ENCODE assay signal across 18 cellular contexts in genomic region chr2:143477724-143478443, GRCh38.
DNase-seq lines count a peak whose midpoint lies in the region; ATAC-seq, FAIRE-seq and TF ChIP-seq lines count a peak whose summit lies in the region.
"Had no signal": no experiment of that assay in that cellular context is flagged by ENCODE, and none has a peak within 500 bp of the region (broad histone marks: within the 10 kb centered on the region; RNA-seq: fewer than 3 reads in every experiment).

No MANE protein-coding gene starts in this region.

- no peak overlapping the region for H3K27ac ChIP-seq in GM12878 (ENCODE audit: control insufficient read depth, insufficient read depth)
- H3K27ac ChIP-seq: uterus had no signal

- intact Hi-C loops in GM12878 (cut with micrococcal nuclease; ENCODE audit: unreplicated experiment), result no loop called here
- intact Hi-C loops in activated naive CD4-positive, alpha-beta T cell treated with anti-CD3 and anti-CD28 coated beads for 36 hours (cut with micrococcal nuclease), result no loop called here

- no peak overlapping the region for H3K9ac ChIP-seq in GM12878 (ENCODE audit: control insufficient read depth, insufficient read depth, low read length)

- no peak for TF ChIP-seq EP300 in GM12878 (IDR thresholded peaks at IDR 0.05; ENCODE audit: borderline replicate concordance in 1 of 2, control insufficient read depth in 1 of 2, low read depth in 2 of 2, low read length in 2 of 2)

- no peak overlapping the region for H3K4me2 ChIP-seq in GM12878 (ENCODE audit: control insufficient read depth, insufficient read depth)

- CTCF ChIA-PET in GM12878 (lab: Yijun Ruan, JAX), result interaction anchor here (0.9 to 1.0 kb wide), 2 partner anchors 11 to 368 kb away, joined by 3 to 4 read pairs; no protein-coding TSS in a partner anchor
- CTCF ChIA-PET in activated naive CD4-positive, alpha-beta T cell treated with anti-CD3 and anti-CD28 coated beads for 36 hours (lab: Charles Lee), result no interaction called here

- H4K20me1 ChIP-seq in GM12878 (ENCODE audit: control insufficient read depth, insufficient read depth), result no peaks in the 10 kb centered on the region

- TF ChIP-seq POLR2A in GM12878 (IDR thresholded peaks at IDR 0.05; ENCODE audit: low read depth, low read length), result no peak

- H3K4me3 ChIP-seq in GM12878, result no peak overlapping the region
- H3K4me3 ChIP-seq: lung, uterus had no signal

- no peak for DNase-seq in activated T-cell treated with anti-CD3 and anti-CD28 coated beads, Interleukin-2, amount 50 U/mL, for 4 hours
- DNase-seq in activated T-cell treated with anti-CD3 and anti-CD28 coated beads, Interleukin-2, amount 50 U/mL, for 24 hours, result no peak
- DNase-seq in GM12878 (ENCODE audit: low read depth, low spot score) (peak; percentile 7), NCI-H2196 (lab: John Stamatoyannopoulos, UW; ENCODE audit: unreplicated experiment) (no peak)
- no peak for DNase-seq in stimulated activated naive CD8-positive, alpha-beta T cell treated with anti-CD3 and anti-CD28 coated beads, Interleukin-15, amount 100 ng/mL, for 72 hours
- no peak for DNase-seq in activated naive CD4-positive, alpha-beta T cell treated with anti-CD3 and anti-CD28 coated beads for 36 hours
- DNase-seq: activated CD4-positive, alpha-beta T cell treated with anti-CD3 and anti-CD28 coated beads, Interleukin-2, amount 50 U/mL, for 48 hours; DMS53; erythroblast; HFFc6; hypothalamus; NCI-H2171; stimulated activated CD4-positive, alpha-beta T cell treated with anti-CD3 and anti-CD28 coated beads, Interleukin-12 subunit alpha, Interleukin-12 subunit beta, amount 100 ng/mL, for 4 hours; uterus had no signal

- H3K4me3 Mint-ChIP-seq in activated T-cell treated with anti-CD3 and anti-CD28 coated beads, Interleukin-2, amount 50 U/mL, for 4 hours, result no peak overlapping the region
- no peak overlapping the region for H3K4me3 Mint-ChIP-seq in activated T-cell treated with anti-CD3 and anti-CD28 coated beads, Interleukin-2, amount 50 U/mL, for 24 hours
- H3K4me3 Mint-ChIP-seq in stimulated activated naive CD8-positive, alpha-beta T cell treated with anti-CD3 and anti-CD28 coated beads, Interleukin-15, amount 100 ng/mL, for 72 hours, result no peak overlapping the region
- no peak overlapping the region for H3K4me3 Mint-ChIP-seq in activated naive CD4-positive, alpha-beta T cell treated with anti-CD3 and anti-CD28 coated beads for 36 hours
- H3K4me3 Mint-ChIP-seq: activated naive CD4-positive, alpha-beta T cell treated with anti-CD3 and anti-CD28 coated beads, Interleukin-2, amount 50 U/mL, for 24 hours; HFFc6 had no signal

- BruUV-seq in GM12878 (replicated peaks; lab: Mats Ljungman, UMichigan), result no TSS peak

- H3K9me3 Mint-ChIP-seq in activated T-cell treated with anti-CD3 and anti-CD28 coated beads, Interleukin-2, amount 50 U/mL, for 4 hours, result no peaks in the 10 kb centered on the region
- no peaks in the 10 kb centered on the region for H3K9me3 Mint-ChIP-seq in activated T-cell treated with anti-CD3 and anti-CD28 coated beads, Interleukin-2, amount 50 U/mL, for 24 hours
- peaks cover 0 to 3% of the 10 kb centered on the region in 2 donors for H3K9me3 Mint-ChIP-seq in stimulated activated naive CD8-positive, alpha-beta T cell treated with anti-CD3 and anti-CD28 coated beads, Interleukin-15, amount 100 ng/mL, for 72 hours
- no peaks in the 10 kb centered on the region for H3K9me3 Mint-ChIP-seq in activated naive CD4-positive, alpha-beta T cell treated with anti-CD3 and anti-CD28 coated beads for 36 hours
- H3K9me3 Mint-ChIP-seq: activated naive CD4-positive, alpha-beta T cell treated with anti-CD3 and anti-CD28 coated beads, Interleukin-2, amount 50 U/mL, for 24 hours; HFFc6 had no signal

- 100% methylated on average over 1 of the region's 1 CpG for WGBS in GM12878 (ENCODE audit: insufficient coverage, insufficient replicate concordance, low lambda C conversion rate, missing lambda C conversion rate)

- TF ChIP-seq RAD21 in GM12878 (IDR thresholded peaks at IDR 0.05; ENCODE audit: insufficient read depth, low read depth, low read length), result no peak

- TF ChIP-seq CTCF in GM12878 (IDR thresholded peaks at IDR 0.05 in 2 of 3, conservative IDR thresholded peaks at IDR 0.05 in 1 of 3; ENCODE audit: control insufficient read depth in 2 of 3, extremely low read depth in 1 of 3, insufficient read depth in 1 of 3, low read depth in 3 of 3, low read length in 3 of 3), result no peak

- H2AFZ ChIP-seq in GM12878 (ENCODE audit: control insufficient read depth, low read depth, low read length), result no peak overlapping the region

- ATAC-seq in activated T-cell treated with anti-CD3 and anti-CD28 coated beads, Interleukin-2, amount 50 U/mL, for 4 hours, result peak; percentile 46 to 70
- ATAC-seq in HG02852 (IDR thresholded peaks at IDR 0.05; ENCODE audit: unreplicated experiment) (peak; percentile 76), GM12878 (peak; percentile 71), GM19455 (IDR thresholded peaks at IDR 0.05; ENCODE audit: unreplicated experiment) (no peak)
- ATAC-seq in stimulated activated naive CD8-positive, alpha-beta T cell treated with anti-CD3 and anti-CD28 coated beads, Interleukin-15, amount 100 ng/mL, for 72 hours, result peak; percentile 82

- no peaks in the 10 kb centered on the region for H3K79me2 ChIP-seq in GM12878 (ENCODE audit: control insufficient read depth, insufficient read depth, low read length)

- H3K27me3 ChIP-seq in GM12878 (replicated peaks in 1 of 2; ENCODE audit: control insufficient read depth in 2 of 2, insufficient read depth in 2 of 2, low read length in 1 of 2), result no peaks in the 10 kb centered on the region
- H3K27me3 ChIP-seq: uterus had no signal

- no peak overlapping the region for H3K27ac Mint-ChIP-seq in activated T-cell treated with anti-CD3 and anti-CD28 coated beads, Interleukin-2, amount 50 U/mL, for 24 hours
- no peak overlapping the region for H3K27ac Mint-ChIP-seq in stimulated activated naive CD8-positive, alpha-beta T cell treated with anti-CD3 and anti-CD28 coated beads, Interleukin-15, amount 100 ng/mL, for 72 hours
- H3K27ac Mint-ChIP-seq in activated naive CD4-positive, alpha-beta T cell treated with anti-CD3 and anti-CD28 coated beads for 36 hours, result no peak overlapping the region
- H3K27ac Mint-ChIP-seq: activated naive CD4-positive, alpha-beta T cell treated with anti-CD3 and anti-CD28 coated beads, Interleukin-2, amount 50 U/mL, for 24 hours; HFFc6 had no signal

- no peaks in the 10 kb centered on the region for H3K9me3 ChIP-seq in GM12878 (replicated peaks; ENCODE audit: control insufficient read depth, insufficient read depth, low read length)
- H3K9me3 ChIP-seq: uterus had no signal

- no peaks in the 10 kb centered on the region for H3K27me3 Mint-ChIP-seq in activated T-cell treated with anti-CD3 and anti-CD28 coated beads, Interleukin-2, amount 50 U/mL, for 4 hours (ENCODE audit: low read depth)
- H3K27me3 Mint-ChIP-seq in activated T-cell treated with anti-CD3 and anti-CD28 coated beads, Interleukin-2, amount 50 U/mL, for 24 hours, result no peaks in the 10 kb centered on the region
- H3K27me3 Mint-ChIP-seq in stimulated activated naive CD8-positive, alpha-beta T cell treated with anti-CD3 and anti-CD28 coated beads, Interleukin-15, amount 100 ng/mL, for 72 hours, result no peaks in the 10 kb centered on the region
- H3K27me3 Mint-ChIP-seq in activated naive CD4-positive, alpha-beta T cell treated with anti-CD3 and anti-CD28 coated beads for 36 hours (ENCODE audit: low read depth), result no peaks in the 10 kb centered on the region
- H3K27me3 Mint-ChIP-seq: activated naive CD4-positive, alpha-beta T cell treated with anti-CD3 and anti-CD28 coated beads, Interleukin-2, amount 50 U/mL, for 24 hours had no signal

- FAIRE-seq in GM12878 (lab: Jason Lieb, UNC), result no peak

- RAD21 ChIA-PET in GM12878 (lab: Charles Lee; ENCODE audit: unreplicated experiment), result interaction anchor here (1.0 kb wide), 1 partner anchor 86 kb away, joined by 5 read pairs; no protein-coding TSS in a partner anchor

- H3K4me1 ChIP-seq in GM12878 (ENCODE audit: control insufficient read depth, insufficient read depth, low read length), result no peaks in the 10 kb centered on the region
- H3K4me1 ChIP-seq: uterus had no signal

- POLR2A ChIA-PET in GM12878 (lab: Charles Lee), result no interaction called here

- H3K36me3 ChIP-seq in GM12878 (ENCODE audit: control insufficient read depth in 2 of 2, insufficient read depth in 2 of 2, low read length in 1 of 2), result no peaks in the 10 kb centered on the region
- H3K36me3 ChIP-seq: uterus had no signal

- SMC1A ChIA-PET in GM12878 (lab: Charles Lee; ENCODE audit: uncharacterized antibody, unreplicated experiment), result no interaction called here

- peaks cover 29% of the 10 kb centered on the region for H3K4me1 Mint-ChIP-seq in activated T-cell treated with anti-CD3 and anti-CD28 coated beads, Interleukin-2, amount 50 U/mL, for 4 hours (ENCODE audit: low read depth)
- H3K4me1 Mint-ChIP-seq in activated T-cell treated with anti-CD3 and anti-CD28 coated beads, Interleukin-2, amount 50 U/mL, for 24 hours (ENCODE audit: low read depth), result peaks cover 72% of the 10 kb centered on the region
- peaks cover 36% of the 10 kb centered on the region for H3K4me1 Mint-ChIP-seq in stimulated activated naive CD8-positive, alpha-beta T cell treated with anti-CD3 and anti-CD28 coated beads, Interleukin-15, amount 100 ng/mL, for 72 hours
- H3K4me1 Mint-ChIP-seq in activated naive CD4-positive, alpha-beta T cell treated with anti-CD3 and anti-CD28 coated beads for 36 hours (ENCODE audit: low read depth), result peaks cover 35% of the 10 kb centered on the region

- in situ Hi-C loops in GM12878 (cut with MboI), result no loop called here

- H3K36me3 Mint-ChIP-seq in activated T-cell treated with anti-CD3 and anti-CD28 coated beads, Interleukin-2, amount 50 U/mL, for 4 hours (ENCODE audit: insufficient read depth), result peaks cover 22% of the 10 kb centered on the region
- peaks cover 37% of the 10 kb centered on the region for H3K36me3 Mint-ChIP-seq in activated T-cell treated with anti-CD3 and anti-CD28 coated beads, Interleukin-2, amount 50 U/mL, for 24 hours (ENCODE audit: low read depth)
- H3K36me3 Mint-ChIP-seq in activated naive CD4-positive, alpha-beta T cell treated with anti-CD3 and anti-CD28 coated beads for 36 hours (ENCODE audit: low read depth), result peaks cover 8% of the 10 kb centered on the region

TF ChIP-seq in GM12878, 131 proteins besides CTCF, POLR2A, EP300 and RAD21 (continues in another document):
- no peak for TF ChIP-seq NFIC (IDR thresholded peaks at IDR 0.05; ENCODE audit: low read depth, low read length)
- TF ChIP-seq STAT3 (IDR thresholded peaks at IDR 0.05; ENCODE audit: low read depth, low read length), result no peak
- no peak for TF ChIP-seq HDAC6 (IDR thresholded peaks at IDR 0.05; ENCODE audit: unreplicated experiment)
- TF ChIP-seq SUZ12 (IDR thresholded peaks at IDR 0.05; ENCODE audit: unreplicated experiment), result no peak
- TF ChIP-seq TBL1XR1 (IDR thresholded peaks at IDR 0.05; ENCODE audit: low read depth, low read length), result no peak
- no peak for TF ChIP-seq CREB1 (IDR thresholded peaks at IDR 0.05; ENCODE audit: low read depth)
- TF ChIP-seq SP1 (IDR thresholded peaks at IDR 0.05; ENCODE audit: low read depth, low read length), result no peak
- no peak for TF ChIP-seq BRCA1 (IDR thresholded peaks at IDR 0.05; ENCODE audit: low read depth, low read length)
- no peak for TF ChIP-seq CBFB (IDR thresholded peaks at IDR 0.05; ENCODE audit: low read depth)
- TF ChIP-seq IKZF2 (IDR thresholded peaks at IDR 0.05), result peak in 1 of 2 experiments; percentile 28; a peak in 1 of 4 replicates
